ENCODE assay signal across 15 cellular contexts in the genomic region with DNA sequence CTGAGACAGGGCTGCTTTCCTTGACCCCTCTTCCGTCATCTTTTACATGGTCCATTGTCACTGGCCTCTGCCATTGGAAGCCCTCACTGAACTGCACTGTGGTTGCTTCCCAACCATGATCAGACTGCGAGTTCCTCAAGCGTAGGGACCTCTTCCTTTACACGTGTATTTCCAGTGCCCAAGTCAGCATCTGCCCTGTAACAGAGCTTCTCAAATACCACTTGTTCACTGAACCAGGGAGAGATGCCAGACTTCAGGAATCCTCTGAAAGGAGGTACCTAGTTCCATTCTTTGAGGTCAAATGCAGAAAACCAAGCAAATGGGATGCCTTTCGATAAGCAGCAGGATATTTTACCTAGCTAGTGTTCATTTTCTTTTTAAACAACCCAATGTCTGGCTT.
DNase-seq lines count a peak whose midpoint lies in the region; ATAC-seq, FAIRE-seq and TF ChIP-seq lines count a peak whose summit lies in the region.
"Had no signal": no experiment of that assay in that cellular context is flagged by ENCODE, and none has a peak within 500 bp of the region (broad histone marks: within the 10 kb centered on the region; RNA-seq: fewer than 3 reads in every experiment).

No MANE protein-coding gene starts in this region.

- H2BK20ac ChIP-seq in IMR-90 (ENCODE audit: low read depth, low read length) (no peak overlapping the region), H1 (ENCODE audit: low read length) (no peak overlapping the region)

- H2BK5ac ChIP-seq in IMR-90 (ENCODE audit: low read depth, low read length, poor library complexity, severe bottlenecking), result no peak overlapping the region
- no peak overlapping the region for H2BK5ac ChIP-seq in H1 (ENCODE audit: low read depth, low read length)

- H3K27ac ChIP-seq in IMR-90 (ENCODE audit: insufficient read depth, low read length) (no peak overlapping the region), H1 (ENCODE audit: low read depth, low read length) (no peak overlapping the region)

- TF ChIP-seq RAD21 in IMR-90 (IDR thresholded peaks at IDR 0.05; ENCODE audit: low read length) (no peak), H1 (IDR thresholded peaks at IDR 0.05 in 1 of 2, conservative IDR thresholded peaks at IDR 0.05 in 1 of 2; ENCODE audit: low read depth in 2 of 2, low read length in 2 of 2) (no peak)

- in situ Hi-C loops in ACHN (cut with HindIII; ENCODE audit: low pct_ligation_motif_present, low pct_unique_long_range_greater_than_20kb, low sequenced_read_pairs) (no loop called here), IMR-90 (cut with MboI; ENCODE audit: low sequenced_read_pairs) (no loop called here)

- H3K4me1 ChIP-seq in IMR-90 (ENCODE audit: control insufficient read depth, insufficient read depth, low read length) (peaks cover 1% of the 10 kb centered on the region; the same call in 1 of the 2 replicates), H1 (replicated peaks in 1 of 4; ENCODE audit: control insufficient read depth in 3 of 4, insufficient read depth in 4 of 4, low read length in 3 of 4) (peaks cover 1 to 6% (median 4%) of the 10 kb centered on the region in 4 experiments; a peak in 6 of 7 replicates)

- no peaks in the 10 kb centered on the region; the same call in 1 of the 2 replicates for H3K23me2 ChIP-seq in H1 (ENCODE audit: low read depth, low read length)

- POLR2A ChIA-PET in IMR-90 (lab: Charles Lee; ENCODE audit: unreplicated experiment), result no interaction called here
- POLR2A ChIA-PET in H1 (lab: Charles Lee; ENCODE audit: partially characterized antibody), result no interaction called here

- BruUV-seq in IMR-90 (replicated peaks; lab: Mats Ljungman, UMichigan), result no TSS peak

- intact Hi-C loops in IMR-90 (cut with micrococcal nuclease), result no loop called here

- peak overlapping the region; percentile 32; the same call in 1 of the 2 replicates for H2BK12ac ChIP-seq in H1 (ENCODE audit: low read depth, low read length)

- H3K56ac ChIP-seq in IMR-90 (ENCODE audit: extremely low read depth, insufficient read depth, low read length) (no peak overlapping the region), H1 (replicated peaks; ENCODE audit: insufficient read length, low read depth, low read length) (no peak overlapping the region)

- H3K23ac ChIP-seq in IMR-90 (ENCODE audit: low read depth, low read length) (no peak overlapping the region), H1 (ENCODE audit: insufficient read length) (no peak overlapping the region)

- no peak for TF ChIP-seq CTCF in IMR-90 (conservative IDR thresholded peaks at IDR 0.05; ENCODE audit: low read depth, low read length)
- no peak for TF ChIP-seq CTCF in H1 (IDR thresholded peaks at IDR 0.05; ENCODE audit: control extremely low read depth in 1 of 3, insufficient read depth in 1 of 3, low read depth in 1 of 3, low read length in 3 of 3)
- TF ChIP-seq CTCF in nephron progenitor cell (IDR thresholded peaks at IDR 0.05), result no peak

- H4K20me1 ChIP-seq in IMR-90 (ENCODE audit: insufficient read depth, low read length) (no peaks in the 10 kb centered on the region), H1 (replicated peaks in 1 of 2; ENCODE audit: control insufficient read depth in 1 of 2, insufficient read depth in 2 of 2, low read length in 2 of 2) (no peaks in the 10 kb centered on the region)

- no peak for TF ChIP-seq EP300 in H1 (IDR thresholded peaks at IDR 0.05; ENCODE audit: borderline replicate concordance in 1 of 2, low read depth in 2 of 2, low read length in 2 of 2)

- H3K9me1 ChIP-seq in IMR-90 (ENCODE audit: insufficient read depth, low read length), result peaks cover 14% of the 10 kb centered on the region

- no peaks in the 10 kb centered on the region for H3K79me2 ChIP-seq in H1 (ENCODE audit: control insufficient read depth in 1 of 2, insufficient read depth in 2 of 2, low read length in 2 of 2)

- H3K4me2 ChIP-seq in IMR-90 (ENCODE audit: low read depth, low read length), result no peak overlapping the region
- H3K4me2 ChIP-seq in H1 (ENCODE audit: insufficient read depth in 1 of 2, low read depth in 2 of 2, low read length in 2 of 2), result no peak overlapping the region
- H3K4me2 ChIP-seq: A549 had no signal

- no peak overlapping the region for H2BK120ac ChIP-seq in IMR-90 (ENCODE audit: low read depth, low read length)
- H2BK120ac ChIP-seq in H1 (replicated peaks; ENCODE audit: low read depth, low read length), result no peak overlapping the region

- dilution Hi-C loops in IMR-90 (cut with HindIII; ENCODE audit: low sequenced_read_pairs, unreplicated experiment), result no loop called here

- H3K14ac ChIP-seq in IMR-90 (replicated peaks; ENCODE audit: low read depth, low read length), result no peak overlapping the region
- no peak overlapping the region for H3K14ac ChIP-seq in H1 (ENCODE audit: insufficient read length)

- peak overlapping the region; percentile 14 for H2AK9ac ChIP-seq in IMR-90 (replicated peaks; ENCODE audit: low read depth, low read length, poor library complexity)

- H3K36me3 ChIP-seq in IMR-90 (ENCODE audit: control insufficient read depth, insufficient read depth, low read length), result peaks cover 17% of the 10 kb centered on the region
- H3K36me3 ChIP-seq in H1 (ENCODE audit: control insufficient read depth in 2 of 4, insufficient read depth in 4 of 4, low read length in 3 of 4), result no peaks in the 10 kb centered on the region; a peak in 1 of 8 replicates

- no peaks in the 10 kb centered on the region for H3K9me3 ChIP-seq in IMR-90 (ENCODE audit: control insufficient read depth, insufficient read depth, low read length)
- no peaks in the 10 kb centered on the region for H3K9me3 ChIP-seq in H1 (ENCODE audit: insufficient read depth in 2 of 2, low read depth in 1 of 2, low read length in 1 of 2)
- H3K9me3 ChIP-seq: A549 had no signal

- H3K27ac Mint-ChIP-seq in nephron progenitor cell, result peak overlapping the region; percentile 57
- no peak overlapping the region for H3K27ac Mint-ChIP-seq in activated naive CD8-positive, alpha-beta T cell treated with anti-CD3 and anti-CD28 coated beads, Interleukin-2, amount 50 U/mL, for 24 hours
- H3K27ac Mint-ChIP-seq: CD8-positive, alpha-beta memory T cell had no signal

- H4K91ac ChIP-seq in IMR-90 (ENCODE audit: insufficient read depth, low read depth, low read length), result no peak overlapping the region
- no peak overlapping the region for H4K91ac ChIP-seq in H1 (replicated peaks; ENCODE audit: insufficient read length, low read length)

- H2AK5ac ChIP-seq in IMR-90 (ENCODE audit: low read depth, low read length) (no peak overlapping the region), H1 (ENCODE audit: low read depth, low read length) (no peak overlapping the region; the same call in 1 of the 2 replicates)

- no peak for ATAC-seq in IMR-90 (ENCODE audit: low read depth)
- no peak for ATAC-seq in activated naive CD8-positive, alpha-beta T cell treated with anti-CD3 and anti-CD28 coated beads, Interleukin-2, amount 50 U/mL, for 24 hours
- ATAC-seq: A549 had no signal

- 84% methylated on average over 5 of the region's 5 CpGs; no CpG with 5 or more reads in 1 of the 2 experiments for WGBS in IMR-90 (ENCODE audit: extremely low coverage in 2 of 2, insufficient read length in 1 of 2), 2 experiments
- WGBS in H1 (ENCODE audit: extremely low coverage in 1 of 2, insufficient coverage in 1 of 2, insufficient read length in 1 of 2, insufficient replicate concordance in 2 of 2, low coverage in 1 of 2, low lambda C conversion rate in 2 of 2, missing lambda C conversion rate in 1 of 2), 2 experiments, result 90% methylated on average over 5 of the region's 5 CpGs; no CpG with 5 or more reads in 1 of the 2 experiments

- H2BK15ac ChIP-seq in IMR-90 (ENCODE audit: low read depth, low read length), result no peak overlapping the region
- no peak overlapping the region for H2BK15ac ChIP-seq in H1 (ENCODE audit: low read length)

- H2AFZ ChIP-seq in IMR-90 (replicated peaks; ENCODE audit: low read length, poor library complexity) (no peak overlapping the region), H1 (ENCODE audit: low read length) (no peak overlapping the region)

- H3K4ac ChIP-seq in IMR-90 (ENCODE audit: low read depth, low read length), result no peak overlapping the region
- no peak overlapping the region for H3K4ac ChIP-seq in H1 (replicated peaks; ENCODE audit: insufficient read length, low read depth, low read length)

- H3K9ac ChIP-seq in IMR-90 (ENCODE audit: low read depth, low read length) (no peak overlapping the region), H1 (replicated peaks in 1 of 4; ENCODE audit: extremely low read depth in 1 of 4, low read depth in 3 of 4, low read length in 3 of 4) (no peak overlapping the region)

- H3K27me3 ChIP-seq in IMR-90 (ENCODE audit: control insufficient read depth, insufficient read depth, low read length), result no peaks in the 10 kb centered on the region
- H3K27me3 ChIP-seq in H1 (replicated peaks in 1 of 4; ENCODE audit: control insufficient read depth in 3 of 4, extremely low read depth in 1 of 4, insufficient read depth in 3 of 4, low read length in 3 of 4), result no peaks in the 10 kb centered on the region; a peak in 1 of 7 replicates

- H4K8ac ChIP-seq in IMR-90 (ENCODE audit: low read depth in 2 of 2, low read length in 2 of 2) (no peak overlapping the region), H1 (ENCODE audit: extremely low read depth, insufficient read depth, low read length) (no peak overlapping the region)

- H3K4me1 Mint-ChIP-seq in nephron progenitor cell, result peaks cover 51% of the 10 kb centered on the region
- peaks cover 5% of the 10 kb centered on the region for H3K4me1 Mint-ChIP-seq in activated naive CD8-positive, alpha-beta T cell treated with anti-CD3 and anti-CD28 coated beads, Interleukin-2, amount 50 U/mL, for 24 hours

- H3K79me1 ChIP-seq in IMR-90 (ENCODE audit: low read depth in 1 of 2, low read length in 2 of 2) (peaks cover 0 to 11% of the 10 kb centered on the region in 2 experiments; a peak in 1 of 4 replicates), H1 (ENCODE audit: low read depth, low read length) (no peaks in the 10 kb centered on the region)

- FAIRE-seq in H1 (lab: Jason Lieb, UNC), result no peak
- FAIRE-seq: A549 had no signal

- DNase-seq in ACHN (peak; percentile 44), IMR-90 (no peak), H1 (ENCODE audit: low read depth in 1 of 2, low spot score in 2 of 2) (no peak), nephron progenitor cell (no peak), NCI-H146 (lab: John Stamatoyannopoulos, UW) (no peak), hypothalamus (lab: John Stamatoyannopoulos, UW) (no peak)
- DNase-seq in activated naive CD8-positive, alpha-beta T cell treated with anti-CD3 and anti-CD28 coated beads, Interleukin-2, amount 50 U/mL, for 24 hours, result no peak
- DNase-seq: C1 segment of cervical spinal cord; CD8-positive, alpha-beta memory T cell; DMS79 treated with DMSO at 0.1 percent for 48 hours; NCI-H510A; NCI-H748 treated with DMSO at 0.1 percent for 48 hours; NK-92 treated with Interleukin-12 subunit alpha and Interleukin-12 subunit beta, amount 100 ng/mL, for 24 hours; Right ventricle myocardium superior had no signal

- H3K4me3 Mint-ChIP-seq in nephron progenitor cell, result peak overlapping the region; percentile 44
- no peak overlapping the region for H3K4me3 Mint-ChIP-seq in activated naive CD8-positive, alpha-beta T cell treated with anti-CD3 and anti-CD28 coated beads, Interleukin-2, amount 50 U/mL, for 24 hours
- H3K4me3 Mint-ChIP-seq: CD8-positive, alpha-beta memory T cell had no signal

- H3K9me3 Mint-ChIP-seq in nephron progenitor cell, result no peaks in the 10 kb centered on the region
- H3K9me3 Mint-ChIP-seq in activated naive CD8-positive, alpha-beta T cell treated with anti-CD3 and anti-CD28 coated beads, Interleukin-2, amount 50 U/mL, for 24 hours, result no peaks in the 10 kb centered on the region
- H3K9me3 Mint-ChIP-seq: CD8-positive, alpha-beta memory T cell had no signal

- TF ChIP-seq POLR2A in IMR-90 (IDR thresholded peaks at IDR 0.05; ENCODE audit: low read depth, low read length) (no peak), H1 (IDR thresholded peaks at IDR 0.05; ENCODE audit: control extremely low read depth in 1 of 2, low read depth in 2 of 2, low read length in 2 of 2) (no peak)

- no peaks in the 10 kb centered on the region for H3K27me3 Mint-ChIP-seq in nephron progenitor cell (ENCODE audit: low read depth, poor library complexity)
- H3K27me3 Mint-ChIP-seq in activated naive CD8-positive, alpha-beta T cell treated with anti-CD3 and anti-CD28 coated beads, Interleukin-2, amount 50 U/mL, for 24 hours, result peaks cover 5% of the 10 kb centered on the region

- no peak overlapping the region for H3K4me3 ChIP-seq in IMR-90 (ENCODE audit: insufficient read depth, low read depth, low read length)
- H3K4me3 ChIP-seq in H1 (ENCODE audit: extremely low read depth in 1 of 4, insufficient read depth in 2 of 4, low read depth in 3 of 4, low read length in 4 of 4), result no peak overlapping the region
- H3K4me3 ChIP-seq: A549 had no signal

- H4K5ac ChIP-seq in IMR-90 (ENCODE audit: low read depth, low read length), result no peak overlapping the region
- no peak overlapping the region for H4K5ac ChIP-seq in H1 (ENCODE audit: insufficient read length, low read depth, low read length)

- CTCF ChIA-PET in IMR-90 (lab: Yijun Ruan, JAX), result interaction anchor here (1.8 kb wide), 1 partner anchor 138 kb away, joined by 5 read pairs; no protein-coding TSS in a partner anchor
- CTCF ChIA-PET in H1 (lab: Charles Lee; ENCODE audit: partially characterized antibody), result interaction anchor here (0.6 to 1.4 kb wide), 4 partner anchors 19 to 1036 kb away, joined by 3 to 4 read pairs (median 3); no protein-coding TSS in a partner anchor

- H3K18ac ChIP-seq in IMR-90 (ENCODE audit: low read depth, low read length) (no peak overlapping the region), H1 (ENCODE audit: extremely low read depth, low read length) (peak overlapping the region; percentile 10; the same call in 1 of the 2 replicates)

- peaks cover 84% of the 10 kb centered on the region for H3K36me3 Mint-ChIP-seq in nephron progenitor cell (ENCODE audit: low read depth)
- H3K36me3 Mint-ChIP-seq in activated naive CD8-positive, alpha-beta T cell treated with anti-CD3 and anti-CD28 coated beads, Interleukin-2, amount 50 U/mL, for 24 hours (ENCODE audit: low read depth), result no peaks in the 10 kb centered on the region
- H3K36me3 Mint-ChIP-seq: CD8-positive, alpha-beta memory T cell had no signal
